In genomic region chr11:61891331-61892084, GRCh38 we compare ENCODE assay signal across 8 cellular contexts. TPM values are rescaled to one million over a fixed set of nuclear protein-coding genes. Genes with fewer than 3 reads are reported as not detected.
A peak's percentile ranks its signal among the peaks of the same experiment; 100 is the strongest.
DNase-seq lines count a peak whose midpoint lies in the region; ATAC-seq, FAIRE-seq and TF ChIP-seq lines count a peak whose summit lies in the region.

A gene with protein sequence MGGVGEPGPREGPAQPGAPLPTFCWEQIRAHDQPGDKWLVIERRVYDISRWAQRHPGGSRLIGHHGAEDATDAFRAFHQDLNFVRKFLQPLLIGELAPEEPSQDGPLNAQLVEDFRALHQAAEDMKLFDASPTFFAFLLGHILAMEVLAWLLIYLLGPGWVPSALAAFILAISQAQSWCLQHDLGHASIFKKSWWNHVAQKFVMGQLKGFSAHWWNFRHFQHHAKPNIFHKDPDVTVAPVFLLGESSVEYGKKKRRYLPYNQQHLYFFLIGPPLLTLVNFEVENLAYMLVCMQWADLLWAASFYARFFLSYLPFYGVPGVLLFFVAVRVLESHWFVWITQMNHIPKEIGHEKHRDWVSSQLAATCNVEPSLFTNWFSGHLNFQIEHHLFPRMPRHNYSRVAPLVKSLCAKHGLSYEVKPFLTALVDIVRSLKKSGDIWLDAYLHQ (minus strand): TSS chr11:61891545. CDS start chr11:61891381, 164 bp downstream.

- ATAC-seq in HG02678 (IDR thresholded peaks at IDR 0.05; ENCODE audit: unreplicated experiment) (peak; percentile 71), GM18870 (IDR thresholded peaks at IDR 0.05; ENCODE audit: unreplicated experiment) (no peak)

- no peaks in the 10 kb centered on the region for H3K9me3 ChIP-seq in iPS-20b (ENCODE audit: insufficient read depth, low read depth, low read length)

- no peak for FAIRE-seq in bronchial epithelial cell (lab: Jason Lieb, UNC)

- H3K4me3 ChIP-seq in GM12865 (ENCODE audit: low read depth, low read length) (peak within 1 kb of the TSS; percentile 68), bronchial epithelial cell (ENCODE audit: low read depth, low read length) (peak within 1 kb of the TSS; percentile 86), iPS-20b (ENCODE audit: low read length) (peak within 1 kb of the TSS; percentile 73), skeletal muscle cell (ENCODE audit: low read depth, low read length) (peak within 1 kb of the TSS; percentile 91)

- H3K27me3 ChIP-seq in bronchial epithelial cell (ENCODE audit: control insufficient read depth, insufficient read depth, low read length) (no peaks in the 10 kb centered on the region), iPS-20b (ENCODE audit: insufficient read depth, low read length) (peaks cover 15% of the 10 kb centered on the region; the same call in 1 of the 2 replicates)

- H3K27ac ChIP-seq in VCaP (peak within 1 kb of the TSS; percentile 79), iPS-20b (ENCODE audit: low read length) (no peak within 1 kb of the TSS)

- peak within 1 kb of the TSS; percentile 58; the same call in 1 of the 2 replicates for H3K9ac ChIP-seq in iPS-20b (ENCODE audit: low read depth, low read length)

- H3K4me1 ChIP-seq in iPS-20b (ENCODE audit: insufficient read depth, low read length) = peaks cover 4% of the 10 kb centered on the region; the same call in 1 of the 2 replicates

- peak; percentile 53 for DNase-seq in GM12865 (ENCODE audit: low read depth)
- DNase-seq in NCI-H2081 (lab: John Stamatoyannopoulos, UW) = peak; percentile 90 to 92
- DNase-seq in bronchial epithelial cell (ENCODE audit: low read depth) = peak; percentile 46
- no peak for DNase-seq in skeletal muscle cell (ENCODE audit: low read depth)

- TF ChIP-seq CTCF in GM12865 (IDR thresholded peaks at IDR 0.05; ENCODE audit: insufficient read depth, low read depth, low read length, missing control alignments) (peak; percentile 13), VCaP (conservative IDR thresholded peaks at IDR 0.05) (no peak), bronchial epithelial cell (IDR thresholded peaks at IDR 0.05; ENCODE audit: insufficient read depth, low read length, severe bottlenecking) (peak; percentile 5)

- H3K36me3 ChIP-seq in bronchial epithelial cell (ENCODE audit: control insufficient read depth, insufficient read depth, low read length) (no peaks in the 10 kb centered on the region), iPS-20b (ENCODE audit: insufficient read depth, low read depth, low read length) (no peaks in the 10 kb centered on the region)

RNA-seq across cellular contexts. Expression of the gene that starts here (rescaled TPM):
- total RNA-seq in bronchial epithelial cell = 31.9 and 66.2 TPM in 2 replicates
